Comparison of ENCODE assay signal across 9 cellular contexts in genomic region chr2:36965196-36965595, GRCh38. TPM values are rescaled to one million over a fixed set of nuclear protein-coding genes. Genes with fewer than 3 reads are reported as not detected.
A peak's percentile ranks its signal among the peaks of the same experiment; 100 is the strongest.
DNase-seq lines count a peak whose midpoint lies in the region; ATAC-seq and TF ChIP-seq lines count a peak whose summit lies in the region.
"Had no signal": no experiment of that assay in that cellular context is flagged by ENCODE, and none has a peak within 500 bp of the region (broad histone marks: within the 10 kb centered on the region; RNA-seq: fewer than 3 reads in every experiment).

No MANE protein-coding gene starts in this region.

- no peaks in the 10 kb centered on the region for H3K36me3 ChIP-seq in HUES64 (ENCODE audit: insufficient read depth, low read length)
- H3K36me3 ChIP-seq in muscle layer of colon (ENCODE audit: insufficient read depth, low read length) = no peaks in the 10 kb centered on the region

- H3K4me3 ChIP-seq in AG04449 (ENCODE audit: low read depth, low read length) (peak overlapping the region; percentile 86), HUES64 (ENCODE audit: low read length) (peak overlapping the region; percentile 98), muscle layer of colon (ENCODE audit: low read depth in 1 of 2, low read length in 2 of 2) (peak overlapping the region; percentile 93 to 96)

- H3K27ac Mint-ChIP-seq in central memory CD8-positive, alpha-beta T cell (ENCODE audit: low read depth) = peak overlapping the region; percentile 98

- peaks cover 4% of the 10 kb centered on the region; the same call in 1 of the 2 replicates for H3K27me3 ChIP-seq in HUES64 (ENCODE audit: insufficient read depth, low read length)
- no peaks in the 10 kb centered on the region for H3K27me3 ChIP-seq in muscle layer of colon (ENCODE audit: control insufficient read depth in 1 of 2, insufficient read depth in 2 of 2, low read length in 2 of 2)

- POLR2A ChIA-PET in AG04449 (lab: Yijun Ruan, JAX) = no interaction called here

- H3K27me3 Mint-ChIP-seq in central memory CD8-positive, alpha-beta T cell = no peaks in the 10 kb centered on the region

- H3K9me3 ChIP-seq in HUES64 (ENCODE audit: insufficient read depth, low read depth, low read length) (no peaks in the 10 kb centered on the region), muscle layer of colon (ENCODE audit: low read length) (no peaks in the 10 kb centered on the region)

- peaks cover 62% of the 10 kb centered on the region for H3K4me1 Mint-ChIP-seq in central memory CD8-positive, alpha-beta T cell

- peak overlapping the region; percentile 93 for H3K4me3 Mint-ChIP-seq in central memory CD8-positive, alpha-beta T cell

- 25% methylated on average over 2 of the region's 2 CpGs for WGBS in HUES64

- DNase-seq in AG04449 (ENCODE audit: low read depth, low spot score) (no peak), 8988T (no peak), HT-29 (ENCODE audit: low spot score) (no peak)
- DNase-seq in central memory CD8-positive, alpha-beta T cell (ENCODE audit: low spot score in 2 of 2) = no peak
- DNase-seq in NK-92 treated with Interleukin-12 subunit alpha and Interleukin-12 subunit beta, amount 100 ng/mL, for 24 hours (lab: John Stamatoyannopoulos, UW) = no peak
- DNase-seq: NCI-H2107 had no signal

- no peak for TF ChIP-seq CTCF in AG04449 (IDR thresholded peaks at IDR 0.05; ENCODE audit: insufficient read depth, low read length, missing control alignments)

- ATAC-seq in central memory CD8-positive, alpha-beta T cell (replicated peaks; ENCODE audit: extremely low read depth, poor library complexity, severe bottlenecking) = no peak
- ATAC-seq in GM19395 (IDR thresholded peaks at IDR 0.05; ENCODE audit: unreplicated experiment) = no peak

- peaks cover 48% of the 10 kb centered on the region for H3K4me1 ChIP-seq in HUES64 (ENCODE audit: insufficient read depth, low read length)
- peaks cover 15% of the 10 kb centered on the region for H3K4me1 ChIP-seq in muscle layer of colon (ENCODE audit: insufficient read depth, low read length)

- H3K9ac ChIP-seq in HUES64 (ENCODE audit: low read depth, low read length) = peak overlapping the region; percentile 72
- peak overlapping the region; percentile 58 for H3K9ac ChIP-seq in muscle layer of colon (ENCODE audit: low read length)

- no peaks in the 10 kb centered on the region for H3K9me3 Mint-ChIP-seq in central memory CD8-positive, alpha-beta T cell

- H3K27ac ChIP-seq in HUES64 (ENCODE audit: low read depth, low read length) = peak overlapping the region; percentile 90; the same call in 1 of the 2 replicates
- H3K27ac ChIP-seq in muscle layer of colon (ENCODE audit: low read depth, low read length) = no peak overlapping the region

- CTCF ChIA-PET in AG04449 (lab: Yijun Ruan, JAX) = no interaction called here

- peaks cover 8% of the 10 kb centered on the region for H3K36me3 Mint-ChIP-seq in central memory CD8-positive, alpha-beta T cell (ENCODE audit: insufficient read depth)

RNA-seq across cellular contexts. Expression of gene STRN, which starts 1.1 kb away (rescaled TPM):
- polyA plus RNA-seq in HUES64 (2013, experiment 1 of 2) = 16.8 TPM
- 19.5 TPM for polyA plus RNA-seq in HUES64 (2013, experiment 2 of 2)
- 4.3 and 4.4 TPM in 2 replicates for total RNA-seq in HT-29 (2014; rRNA removed; shearing (Covaris generic))
